Comparison of ENCODE assay signal across 14 cellular contexts in the genomic region with DNA sequence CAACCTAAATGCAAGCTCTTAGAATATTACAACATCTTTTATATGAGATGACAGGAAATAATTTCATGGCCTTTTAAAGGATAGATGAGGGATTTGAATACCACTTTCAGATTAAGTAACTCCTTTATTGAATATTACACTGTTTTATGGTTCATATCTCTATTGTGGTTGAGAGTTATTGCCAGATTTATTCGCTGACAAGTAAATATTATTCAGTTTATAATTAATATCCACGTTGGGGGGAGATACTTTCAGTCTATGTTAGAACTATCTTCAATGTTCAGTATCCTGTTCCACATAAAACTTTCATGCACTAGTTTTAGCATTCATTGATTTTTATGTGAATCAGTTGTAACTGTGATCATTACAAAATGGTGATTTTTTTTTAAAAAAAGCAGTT. TPM values are rescaled to one million over a fixed set of nuclear protein-coding genes. Genes with fewer than 3 reads are reported as not detected.
"Had no signal": no experiment of that assay in that cellular context is flagged by ENCODE, and none has a peak within 500 bp of the region (broad histone marks: within the 10 kb centered on the region; RNA-seq: fewer than 3 reads in every experiment).

No MANE protein-coding gene starts in this region.

RNA-seq across cellular contexts. Expression of a gene that starts 32.4 kb away (rescaled TPM):
- total RNA-seq: stomach, subcutaneous adipose tissue, suprapubic skin, temporal lobe, thoracic aorta, thyroid gland, tibial nerve, transverse colon, upper lobe of left lung, upper lobe of right lung, ureter, urinary bladder, uterus, vagina had no signal
- polyA plus RNA-seq: stomach, urinary bladder had no signal
